In the genomic region with DNA sequence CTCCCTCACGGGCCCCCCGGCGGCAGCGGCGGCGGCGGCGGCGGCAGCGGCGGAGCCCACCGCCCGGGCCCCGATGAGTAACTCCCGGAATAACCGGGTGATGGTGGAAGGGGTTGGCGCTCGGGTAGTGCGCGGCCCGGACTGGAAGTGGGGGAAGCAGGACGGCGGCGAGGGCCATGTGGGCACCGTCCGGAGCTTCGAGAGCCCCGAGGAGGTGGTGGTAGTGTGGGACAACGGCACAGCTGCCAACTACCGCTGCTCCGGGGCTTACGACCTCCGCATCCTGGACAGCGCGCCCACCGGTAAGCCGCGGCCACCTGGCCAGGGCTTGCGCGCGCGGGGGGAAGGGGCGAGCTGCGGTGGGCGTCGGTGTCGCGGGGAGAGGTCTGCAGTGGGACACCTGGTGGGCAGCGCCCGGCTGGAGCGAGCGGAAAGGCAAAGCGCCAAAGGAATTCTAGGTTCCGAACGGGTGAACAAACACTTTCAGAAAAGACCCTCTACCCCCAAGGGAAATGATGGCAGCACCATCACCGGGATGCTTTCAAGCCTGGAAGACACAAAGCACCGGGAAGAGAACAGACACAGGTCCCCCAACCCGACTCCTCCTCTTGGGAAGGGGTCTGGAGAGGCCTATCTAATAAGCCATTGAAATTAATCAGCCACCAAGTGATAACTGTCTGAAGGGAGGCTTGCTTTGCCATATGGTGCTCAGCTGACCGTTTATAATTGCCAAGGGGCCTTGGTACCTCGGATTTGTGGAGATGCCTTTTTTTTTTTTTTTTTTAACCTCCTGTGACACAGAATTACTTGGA, we compare ENCODE assay signal across 8 cellular contexts. TPM values are rescaled to one million over a fixed set of nuclear protein-coding genes. Genes with fewer than 3 reads are reported as not detected.
DNase-seq lines count a peak whose midpoint lies in the region; ATAC-seq, FAIRE-seq and TF ChIP-seq lines count a peak whose summit lies in the region.

No MANE protein-coding gene starts in this region.

- peak; percentile 55 for DNase-seq in ELF-1 (ENCODE audit: low read depth, low spot score)
- no peak for DNase-seq in activated CD4-positive, alpha-beta T cell treated with anti-CD3 and anti-CD28 coated beads, Interleukin-2, amount 10 ng/mL, durations not matched to agents 24 days and 14 days
- DNase-seq in endothelial cell of umbilical vein (ENCODE audit: low read depth, low spot score), result peak; percentile 36
- DNase-seq in myocyte (ENCODE audit: low read depth), result peak; percentile 34
- peak; percentile 34 to 42 for DNase-seq in thyroid gland
- no peak for DNase-seq in OCI-M2 (lab: John Stamatoyannopoulos, UW; ENCODE audit: unreplicated experiment)

- H3K9me1 ChIP-seq in endothelial cell of umbilical vein (replicated peaks; ENCODE audit: control insufficient read depth, extremely low read depth, insufficient read depth, low read length), result no peaks in the 10 kb centered on the region

- H3K4me2 ChIP-seq in KMS-11 (peak overlapping the region; percentile 87), endothelial cell of umbilical vein (ENCODE audit: insufficient read depth, low read length) (peak overlapping the region; percentile 93)

- peaks cover 3% of the 10 kb centered on the region for H3K36me3 Mint-ChIP-seq in activated CD4-positive, alpha-beta T cell treated with anti-CD3 and anti-CD28 coated beads, Interleukin-2, amount 10 ng/mL, durations not matched to agents 24 days and 14 days (ENCODE audit: low read depth)

- CTCF ChIA-PET in endothelial cell of umbilical vein (lab: Charles Lee), result interaction anchor here (0.8 to 3.0 kb wide), 6 partner anchors 10 to 141 kb away, joined by 3 to 12 read pairs (median 6); a partner anchor contains a TSS

- H2AFZ ChIP-seq in KMS-11 (ENCODE audit: low read depth), result peak overlapping the region; percentile 68
- peak overlapping the region; percentile 91 for H2AFZ ChIP-seq in endothelial cell of umbilical vein (ENCODE audit: low read depth, low read length)

- peak; percentile 14 for ATAC-seq in GM21529 (IDR thresholded peaks at IDR 0.05; ENCODE audit: unreplicated experiment)

- H3K9ac ChIP-seq in KMS-11 (peak overlapping the region; percentile 81), endothelial cell of umbilical vein (replicated peaks; ENCODE audit: extremely low read depth, insufficient read depth, low read length) (peak overlapping the region; percentile 95)

- no peaks in the 10 kb centered on the region for H3K9me3 ChIP-seq in endothelial cell of umbilical vein (replicated peaks; ENCODE audit: control insufficient read depth, insufficient read depth, low read length)
- H3K9me3 ChIP-seq in thyroid gland, result no peaks in the 10 kb centered on the region

- TF ChIP-seq POLR2A in endothelial cell of umbilical vein (IDR thresholded peaks at IDR 0.05; ENCODE audit: low read depth, low read length) (no peak), thyroid gland (IDR thresholded peaks at IDR 0.05) (no peak)

- POLR2A ChIA-PET in endothelial cell of umbilical vein (lab: Charles Lee), result interaction anchor here (2.4 kb wide), 1 partner anchor 38 kb away, joined by 11 read pairs; a partner anchor contains a TSS

- H3K27ac Mint-ChIP-seq in activated CD4-positive, alpha-beta T cell treated with anti-CD3 and anti-CD28 coated beads, Interleukin-2, amount 10 ng/mL, durations not matched to agents 24 days and 14 days, result peak overlapping the region; percentile 78

- intact Hi-C loops in activated CD4-positive, alpha-beta T cell treated with anti-CD3 and anti-CD28 coated beads, Interleukin-2, amount 10 ng/mL, durations not matched to agents 24 days and 14 days (cut with micrococcal nuclease), result loop anchor here (2.0 to 10.0 kb wide), 2 partner anchors 57 to 631 kb away; a partner anchor contains a TSS
- intact Hi-C loops in endothelial cell of umbilical vein (cut with micrococcal nuclease), result loop anchor here (1.0 to 5.0 kb wide), 3 partner anchors 71 to 252 kb away; a partner anchor contains a TSS
- intact Hi-C loops in thyroid gland (cut with DNase I), result no loop called here

- H3K4me1 Mint-ChIP-seq in activated CD4-positive, alpha-beta T cell treated with anti-CD3 and anti-CD28 coated beads, Interleukin-2, amount 10 ng/mL, durations not matched to agents 24 days and 14 days, result peaks cover 35% of the 10 kb centered on the region

- H3K27me3 ChIP-seq in KMS-11 (ENCODE audit: insufficient read depth, low read depth) (no peaks in the 10 kb centered on the region), endothelial cell of umbilical vein (ENCODE audit: control insufficient read depth in 2 of 2, insufficient read depth in 2 of 2, low read length in 2 of 2) (no peaks in the 10 kb centered on the region), thyroid gland (no peaks in the 10 kb centered on the region)

- H3K9me3 Mint-ChIP-seq in activated CD4-positive, alpha-beta T cell treated with anti-CD3 and anti-CD28 coated beads, Interleukin-2, amount 10 ng/mL, durations not matched to agents 24 days and 14 days, result peaks cover 2% of the 10 kb centered on the region

- H4K20me1 ChIP-seq in KMS-11 (ENCODE audit: insufficient read depth) (no peaks in the 10 kb centered on the region), endothelial cell of umbilical vein (replicated peaks; ENCODE audit: control insufficient read depth, extremely low read depth, insufficient read depth, low read length) (peaks cover 2% of the 10 kb centered on the region)

- H3K36me3 ChIP-seq in KMS-11 (ENCODE audit: insufficient read depth) (no peaks in the 10 kb centered on the region), endothelial cell of umbilical vein (ENCODE audit: control insufficient read depth in 2 of 2, extremely low read depth in 1 of 2, insufficient read depth in 2 of 2, low read length in 2 of 2) (no peaks in the 10 kb centered on the region), thyroid gland (no peaks in the 10 kb centered on the region)

- TF ChIP-seq CTCF in KMS-11 (conservative IDR thresholded peaks at IDR 0.05; ENCODE audit: low read depth, low read length) (no peak), endothelial cell of umbilical vein (IDR thresholded peaks at IDR 0.05; ENCODE audit: extremely low read depth in 1 of 2, insufficient read depth in 1 of 2, low read depth in 1 of 2, low read length in 2 of 2) (peak in 1 of 2 donors; percentile 13), thyroid gland (IDR thresholded peaks at IDR 0.05) (no peak)

- dilution Hi-C loops in endothelial cell of umbilical vein (cut with MboI; ENCODE audit: extremely low pct_ligation_motif_present, low sequenced_read_pairs), result no loop called here

- H3K4me3 ChIP-seq in KMS-11 (IDR thresholded peaks at IDR 0.05; ENCODE audit: insufficient read depth, low read depth, low read length) (no peak overlapping the region), endothelial cell of umbilical vein (replicated peaks in 1 of 3; ENCODE audit: insufficient read depth in 1 of 3, low read depth in 1 of 3, low read length in 3 of 3) (peak overlapping the region; percentile 78 to 99 (median 79)), thyroid gland (replicated peaks in 1 of 3) (peak overlapping the region; percentile 81 to 97 (median 91))

- H3K27ac ChIP-seq in KMS-11, result peak overlapping the region; percentile 85
- H3K27ac ChIP-seq in endothelial cell of umbilical vein (ENCODE audit: insufficient read depth, low read depth, low read length), result peak overlapping the region; percentile 91
- H3K27ac ChIP-seq in thyroid gland, result peak overlapping the region in 2 of 3 donors; percentile 94 to 97

- FAIRE-seq in endothelial cell of umbilical vein (lab: Jason Lieb, UNC), result no peak

- WGBS in thyroid gland, 2 donors, result 1% methylated on average over 33 to 40 of the region's 60 CpGs

- BruUV-seq in endothelial cell of umbilical vein (replicated peaks; lab: Mats Ljungman, UMichigan), result TSS peak; percentile 58

- H3K4me1 ChIP-seq in KMS-11 (ENCODE audit: low read depth, poor library complexity, severe bottlenecking), result peaks cover 57% of the 10 kb centered on the region
- H3K4me1 ChIP-seq in endothelial cell of umbilical vein (ENCODE audit: control insufficient read depth, extremely low read depth, insufficient read depth, low read length), result peaks cover 23% of the 10 kb centered on the region
- H3K4me1 ChIP-seq in thyroid gland, result peaks cover 15 to 34% of the 10 kb centered on the region in 2 donors

- H3K27me3 Mint-ChIP-seq in activated CD4-positive, alpha-beta T cell treated with anti-CD3 and anti-CD28 coated beads, Interleukin-2, amount 10 ng/mL, durations not matched to agents 24 days and 14 days, result peaks cover 5% of the 10 kb centered on the region

- H3K79me2 ChIP-seq in KMS-11 (ENCODE audit: insufficient read depth, low read depth), result peaks cover 52% of the 10 kb centered on the region
- peaks cover 43% of the 10 kb centered on the region for H3K79me2 ChIP-seq in endothelial cell of umbilical vein (ENCODE audit: control insufficient read depth, insufficient read depth, low read length)

- peak overlapping the region; percentile 86 for H3K4me3 Mint-ChIP-seq in activated CD4-positive, alpha-beta T cell treated with anti-CD3 and anti-CD28 coated beads, Interleukin-2, amount 10 ng/mL, durations not matched to agents 24 days and 14 days

RNA-seq across cellular contexts. Expression of a gene that starts 1.1 kb away (rescaled TPM):
- total RNA-seq in activated CD4-positive, alpha-beta T cell treated with anti-CD3 and anti-CD28 coated beads, Interleukin-2, amount 10 ng/mL, durations not matched to agents 24 days and 14 days, result 35.7 and 36.7 TPM in 2 replicates
- 37.5 and 40.6 TPM in 2 replicates for total RNA-seq in endothelial cell of umbilical vein
- 4.3 and 6.3 TPM in 2 replicates for polyA plus RNA-seq in endothelial cell of umbilical vein
- polyA plus RNA-seq in endothelial cell of umbilical vein (2011; cell fraction: cytosol; rRNA removed), result 6.6 and 6.9 TPM in 2 replicates
- 14.5 and 17.3 TPM in 2 replicates for polyA plus RNA-seq in endothelial cell of umbilical vein (2011; cell fraction: nucleus; rRNA removed)
- polyA plus RNA-seq in endothelial cell of umbilical vein (2012), result 22.2 and 25.4 TPM in 2 replicates
- 62.9 and 76.3 TPM in 2 replicates for polyA minus RNA-seq in endothelial cell of umbilical vein
- 33.6 TPM for polyA minus RNA-seq in endothelial cell of umbilical vein (2011; cell fraction: cytosol; rRNA and poly(A)+ RNA removed)
- 22.7 and 35.1 TPM in 2 replicates for polyA minus RNA-seq in endothelial cell of umbilical vein (2011; cell fraction: nucleus; rRNA and poly(A)+ RNA removed)
- 88.3 and 95.2 TPM in 2 replicates for total RNA-seq in myocyte
- 13.6 TPM for polyA plus RNA-seq in myocyte (2012)
- total RNA-seq in thyroid gland, result 10 to 100 TPM; 35.8 to 55.6 (median 45.0) TPM

RNA-seq across cellular contexts. Expression of a gene that starts 37.1 kb away (rescaled TPM):
- total RNA-seq in activated CD4-positive, alpha-beta T cell treated with anti-CD3 and anti-CD28 coated beads, Interleukin-2, amount 10 ng/mL, durations not matched to agents 24 days and 14 days, result 29.3 and 31.1 TPM in 2 replicates
- total RNA-seq in endothelial cell of umbilical vein (10.0 and 14.9 TPM in 2 replicates), myocyte (1.4 and 2.9 TPM in 2 replicates), thyroid gland (10 to 100 TPM; 17.6 to 28.2 (median 24.5) TPM)
- 5.7 and 6.3 TPM in 2 replicates for polyA plus RNA-seq in endothelial cell of umbilical vein
- polyA plus RNA-seq in endothelial cell of umbilical vein (2011; cell fraction: cytosol; rRNA removed), result 4.2 and 5.5 TPM in 2 replicates
- polyA plus RNA-seq in endothelial cell of umbilical vein (2011; cell fraction: nucleus; rRNA removed), result 23.6 and 32.7 TPM in 2 replicates
- 4.1 and 6.5 TPM in 2 replicates for polyA plus RNA-seq in endothelial cell of umbilical vein (2012)
- 6.7 and 9.3 TPM in 2 replicates for polyA minus RNA-seq in endothelial cell of umbilical vein
- polyA minus RNA-seq in endothelial cell of umbilical vein (2011; cell fraction: cytosol; rRNA and poly(A)+ RNA removed), result 26.4 TPM
- polyA minus RNA-seq in endothelial cell of umbilical vein (2011; cell fraction: nucleus; rRNA and poly(A)+ RNA removed), result 12.6 and 18.3 TPM in 2 replicates
- polyA plus RNA-seq in myocyte (2012), result 1.2 TPM

Comparison
In these comparisons a context has a peak if more than half of its experiments do, and no peak if none do; other contexts are left out.
1. DNase-seq: peak in ELF-1 (single experiment), endothelial cell of umbilical vein (single experiment), myocyte (single experiment) and thyroid gland (2 of 2); none in activated CD4-positive, alpha-beta T cell treated with anti-CD3 and anti-CD28 coated beads, Interleukin-2, amount 10 ng/mL, durations not matched to agents 24 days and 14 days (single experiment) and OCI-M2 (single experiment).
2. Peak in every context shown above with its lines, with median percentiles within 50 percentile points of each other: H3K27ac ChIP-seq.